In the genomic region with DNA sequence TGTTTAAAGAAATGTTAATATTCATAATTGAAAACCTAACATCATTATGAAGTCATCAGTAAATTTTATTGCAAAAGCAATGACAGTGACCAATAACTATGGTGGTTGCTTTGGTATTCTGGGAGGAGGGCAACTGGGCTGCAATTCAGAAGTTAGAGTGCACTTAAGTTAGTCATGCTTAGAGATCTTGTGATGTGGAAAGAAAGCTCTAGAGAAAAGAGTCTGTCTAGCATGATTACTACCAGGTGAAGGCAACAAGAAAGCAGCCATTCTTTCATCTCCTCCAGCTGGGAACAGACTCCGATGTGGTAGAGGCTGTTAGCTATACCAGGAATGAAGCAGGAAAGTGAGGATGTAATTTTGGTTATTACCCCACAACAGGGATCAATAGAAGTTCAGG, we compare ENCODE assay signal across 18 cellular contexts.
DNase-seq lines count a peak whose midpoint lies in the region; ATAC-seq and TF ChIP-seq lines count a peak whose summit lies in the region.
"Had no signal": no experiment of that assay in that cellular context is flagged by ENCODE, and none has a peak within 500 bp of the region (broad histone marks: within the 10 kb centered on the region; RNA-seq: fewer than 3 reads in every experiment).

No MANE protein-coding gene starts in this region.

- H3K4me1 ChIP-seq in vagina: peaks cover 15% of the 10 kb centered on the region
- H3K4me1 ChIP-seq: BE2C had no signal

- no peaks in the 10 kb centered on the region for H3K36me3 ChIP-seq in vagina
- H3K36me3 ChIP-seq: BE2C had no signal

- H3K36me3 Mint-ChIP-seq in immature natural killer cell: no peaks in the 10 kb centered on the region

- H3K4me3 ChIP-seq in fibroblast of the aortic adventitia (ENCODE audit: low read depth, low read length) (no peak overlapping the region), vagina (no peak overlapping the region)

- H3K27me3 ChIP-seq in vagina: no peaks in the 10 kb centered on the region
- H3K27me3 ChIP-seq: BE2C had no signal

- no peaks in the 10 kb centered on the region for H3K9me3 ChIP-seq in vagina
- H3K9me3 ChIP-seq: BE2C had no signal

- DNase-seq in ELR (ENCODE audit: low read depth) (peak; percentile 56), SK-MEL-5 (ENCODE audit: low read depth, low spot score) (peak; percentile 2), fibroblast of the aortic adventitia (ENCODE audit: low read depth) (peak; percentile 52), vagina (ENCODE audit: extremely low spot score in 2 of 2) (no peak), immature natural killer cell (no peak), HT-29 (ENCODE audit: low spot score) (no peak)
- DNase-seq: ACHN; BE2C; CD4-positive, alpha-beta T cell; GOT3; IMR-90; Kasumi-1; NCI-H1105; NCI-H1694; NCI-H2107; NCI-H2227 treated with DMSO at 0.1 percent for 48 hours; NCI-H524 treated with DMSO at 0.1 percent for 48 hours had no signal

- in situ Hi-C loops in SK-MEL-5 (cut with HindIII; ENCODE audit: low pct_unique_long_range_greater_than_20kb, low sequenced_read_pairs): no loop called here

- no peak for TF ChIP-seq CTCF in fibroblast of the aortic adventitia (IDR thresholded peaks at IDR 0.05; ENCODE audit: insufficient read depth, low read length)
- no peak for TF ChIP-seq CTCF in vagina (IDR thresholded peaks at IDR 0.05)

- H3K4me3 Mint-ChIP-seq in immature natural killer cell: no peak overlapping the region
- H3K4me3 Mint-ChIP-seq: CD4-positive, alpha-beta T cell had no signal

- H3K9me3 Mint-ChIP-seq in immature natural killer cell: peaks cover 8 to 59% (median 43%) of the 10 kb centered on the region in 6 donors

- no peaks in the 10 kb centered on the region for H3K4me1 Mint-ChIP-seq in immature natural killer cell

- no peak for ATAC-seq in GM21528 (IDR thresholded peaks at IDR 0.05; ENCODE audit: low FRiP score, unreplicated experiment)

- no peak for TF ChIP-seq POLR2A in vagina (IDR thresholded peaks at IDR 0.05)

- peak overlapping the region; percentile 64 for H3K27ac ChIP-seq in vagina

- intact Hi-C loops in vagina (cut with DNase I): no loop called here

- no peak overlapping the region for H3K27ac Mint-ChIP-seq in immature natural killer cell
- H3K27ac Mint-ChIP-seq: CD4-positive, alpha-beta T cell had no signal

- H3K27me3 Mint-ChIP-seq in immature natural killer cell (ENCODE audit: low read depth in 3 of 3): peaks cover 0 to 1% (median 0%) of the 10 kb centered on the region in 3 donors
- H3K27me3 Mint-ChIP-seq: CD4-positive, alpha-beta T cell had no signal

Comparison
In these comparisons a context has a peak if more than half of its experiments do, and no peak if none do; other contexts are left out.
1. DNase-seq: peak in ELR (single experiment), SK-MEL-5 (single experiment) and fibroblast of the aortic adventitia (single experiment); none in vagina (0 of 2), immature natural killer cell (0 of 3) and HT-29 (single experiment).